ENCODE assay signal across 8 cellular contexts in the genomic region with DNA sequence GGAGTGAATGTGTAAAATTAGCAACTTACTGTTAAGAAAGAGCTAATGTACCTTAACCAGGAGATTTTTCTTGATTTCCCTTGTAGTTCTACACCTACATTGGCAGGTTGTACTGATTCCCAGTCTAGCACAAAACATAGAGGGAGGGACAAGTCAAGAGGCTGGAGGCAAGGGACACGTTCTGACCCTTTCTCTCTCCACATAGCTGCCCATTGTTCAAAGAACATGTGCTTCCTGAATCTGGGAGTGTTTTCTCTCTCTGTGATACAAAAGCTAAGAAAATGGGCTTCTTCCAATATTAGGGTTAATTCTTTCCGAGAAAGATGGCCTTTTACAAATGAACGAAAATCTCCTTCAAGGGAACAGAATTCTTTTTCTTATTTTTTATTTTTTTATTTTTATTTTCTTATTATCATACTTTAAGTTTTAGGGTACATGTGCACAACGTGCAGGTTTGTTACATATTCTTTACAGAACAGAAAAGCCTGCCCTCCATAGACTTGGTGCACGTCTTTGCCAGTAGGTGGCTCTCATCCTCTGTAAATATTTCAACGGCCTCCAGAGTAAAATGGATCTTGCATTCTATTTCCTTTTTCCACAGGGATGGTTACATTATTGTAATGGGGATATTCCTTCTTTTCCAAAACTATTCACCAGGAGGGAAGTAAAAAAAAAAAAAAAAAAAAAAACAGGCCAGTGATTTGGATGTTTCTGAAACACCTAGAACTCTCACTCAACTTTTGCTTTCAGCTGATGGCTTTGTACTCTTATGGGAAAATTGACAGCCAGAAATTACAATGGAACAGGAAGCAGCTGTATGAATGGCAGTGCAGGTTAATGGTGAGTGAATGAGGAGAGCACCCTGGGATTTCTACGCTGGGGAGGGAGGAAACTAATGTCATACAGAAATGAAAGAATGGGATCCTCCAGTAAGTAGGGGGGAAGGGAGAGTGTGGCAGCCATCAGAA. TPM values are rescaled to one million over a fixed set of nuclear protein-coding genes. Genes with fewer than 3 reads are reported as not detected.
DNase-seq lines count a peak whose midpoint lies in the region; ATAC-seq and TF ChIP-seq lines count a peak whose summit lies in the region.

No MANE protein-coding gene starts in this region.

- H3K9ac ChIP-seq in liver (ENCODE audit: low read depth in 1 of 2, low read length in 2 of 2) = no peak overlapping the region

- TF ChIP-seq CTCF in liver (IDR thresholded peaks at IDR 0.05; ENCODE audit: low read depth, low read length, missing input control) (peak; percentile 62), tibial artery (IDR thresholded peaks at IDR 0.05) (peak; percentile 49 to 57)

- H3K27me3 ChIP-seq in liver (ENCODE audit: control insufficient read depth in 4 of 4, insufficient read depth in 4 of 4, low read length in 3 of 4) (no peaks in the 10 kb centered on the region), tibial artery (no peaks in the 10 kb centered on the region)

- H3K9me3 ChIP-seq in liver (ENCODE audit: control insufficient read depth in 4 of 4, low read length in 3 of 4) (no peaks in the 10 kb centered on the region), tibial artery (no peaks in the 10 kb centered on the region)

- no peak overlapping the region for H3K4me3 ChIP-seq in liver (ENCODE audit: low read depth in 1 of 3, low read length in 3 of 3)
- H3K4me3 ChIP-seq in tibial artery = no peak overlapping the region

- no peak overlapping the region for H3K27ac ChIP-seq in liver (ENCODE audit: low read depth in 1 of 2, low read length in 2 of 2)
- H3K27ac ChIP-seq in tibial artery = no peak overlapping the region

- WGBS in liver = 28% methylated on average over 7 of the region's 7 CpGs

- intact Hi-C loops in tibial artery (cut with DNase I; ENCODE audit: low total_unique reads) = no loop called here

- H3K4me1 ChIP-seq in liver (ENCODE audit: control insufficient read depth in 4 of 4, insufficient read depth in 4 of 4, low read length in 3 of 4) (peaks cover 6 to 20% (median 16%) of the 10 kb centered on the region in 4 donors), tibial artery (peaks cover 0 to 13% (median 0%) of the 10 kb centered on the region in 4 donors)

- TF ChIP-seq RAD21 in liver (IDR thresholded peaks at IDR 0.05) = peak; percentile 75 to 76

- ATAC-seq in GM18873 (IDR thresholded peaks at IDR 0.05; ENCODE audit: low FRiP score, unreplicated experiment) (peak; percentile 61), HG03520 (IDR thresholded peaks at IDR 0.05; ENCODE audit: unreplicated experiment) (peak; percentile 85), GM18520 (IDR thresholded peaks at IDR 0.05; ENCODE audit: unreplicated experiment) (no peak)

- H3K36me3 ChIP-seq in liver (ENCODE audit: control insufficient read depth in 4 of 4, insufficient read depth in 3 of 4, low read depth in 1 of 4, low read length in 3 of 4) = peaks cover 2 to 5% (median 3%) of the 10 kb centered on the region in 4 donors
- peaks cover 0 to 26% (median 10%) of the 10 kb centered on the region in 3 donors for H3K36me3 ChIP-seq in tibial artery

- DNase-seq in COR-L47 (lab: John Stamatoyannopoulos, UW) = peak; percentile 23
- peak; percentile 59 for DNase-seq in OCI-M1 (lab: John Stamatoyannopoulos, UW)
- peak; percentile 33 for DNase-seq in cerebellum (ENCODE audit: low spot score)
- no peak for DNase-seq in tibial artery

TF ChIP-seq in liver, 16 proteins besides CTCF, POLR2A, EP300 and RAD21:
- TF ChIP-seq, protein P1, sequence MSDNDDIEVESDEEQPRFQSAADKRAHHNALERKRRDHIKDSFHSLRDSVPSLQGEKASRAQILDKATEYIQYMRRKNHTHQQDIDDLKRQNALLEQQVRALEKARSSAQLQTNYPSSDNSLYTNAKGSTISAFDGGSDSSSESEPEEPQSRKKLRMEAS (IDR thresholded peaks at IDR 0.05) = no peak
- no peak for TF ChIP-seq SP1 (IDR thresholded peaks at IDR 0.05)
- TF ChIP-seq EGR1 (IDR thresholded peaks at IDR 0.05; ENCODE audit: low read depth in 2 of 2) = no peak
- TF ChIP-seq YY1 (IDR thresholded peaks at IDR 0.05) = peak; percentile 36
- TF ChIP-seq TAF1 (conservative IDR thresholded peaks at IDR 0.05) = no peak
- TF ChIP-seq HNF4G (IDR thresholded peaks at IDR 0.05) = no peak

RNA-seq across cellular contexts. Expression of gene IFNA5, which starts 13.1 kb away (rescaled TPM):
- total RNA-seq in cerebellum = not detected
- under 1 TPM in 1 of 2 donors, not detected in 1; 0.25 TPM for total RNA-seq in liver
- polyA plus RNA-seq in liver = not detected

RNA-seq across cellular contexts. Expression of gene KLHL9, which starts 17.0 kb away (rescaled TPM):
- total RNA-seq in cerebellum (54.4 TPM), liver (10 to 100 TPM; 14.0 to 14.5 TPM)
- polyA plus RNA-seq in liver = 1 to 10 TPM; 5.6 to 5.7 TPM

RNA-seq across cellular contexts. Expression of gene IFNA6, which starts 32.4 kb away (rescaled TPM):
- total RNA-seq in cerebellum (not detected), liver (not detected)
- polyA plus RNA-seq in liver = not detected

RNA-seq across cellular contexts. Expression of gene IFNA13, which starts 49.6 kb away (rescaled TPM):
- total RNA-seq in cerebellum = not detected
- total RNA-seq in liver = not detected
- not detected for polyA plus RNA-seq in liver

Comparison
In these comparisons a context has a peak if more than half of its experiments do, and no peak if none do; other contexts are left out.
1. DNase-seq: peak in COR-L47 (single experiment), OCI-M1 (single experiment) and cerebellum (single experiment); none in tibial artery (0 of 2).